Comparison of ENCODE assay signal across 14 cellular contexts in the genomic region with DNA sequence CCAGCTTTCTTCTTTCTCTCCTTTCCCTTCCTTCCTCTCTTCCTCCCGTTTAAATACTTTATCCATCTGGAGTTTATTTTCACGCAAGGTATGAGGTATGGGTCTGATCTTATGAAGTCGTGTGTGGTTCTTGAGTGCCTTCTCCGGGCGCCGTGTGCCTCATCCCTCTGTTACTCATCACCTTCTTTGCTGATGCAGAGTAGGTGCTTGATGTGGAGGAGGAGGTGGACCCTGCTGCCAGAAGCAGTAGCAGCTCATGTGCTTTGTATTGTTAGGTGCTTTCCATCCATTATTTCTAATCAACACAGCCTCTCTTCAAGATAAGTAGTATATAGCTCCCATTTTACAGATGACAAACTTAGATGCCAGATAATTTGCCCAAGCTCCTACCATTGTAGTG. TPM values are rescaled to one million over a fixed set of nuclear protein-coding genes. Genes with fewer than 3 reads are reported as not detected.
DNase-seq lines count a peak whose midpoint lies in the region; ATAC-seq and TF ChIP-seq lines count a peak whose summit lies in the region.
"Had no signal": no experiment of that assay in that cellular context is flagged by ENCODE, and none has a peak within 500 bp of the region (broad histone marks: within the 10 kb centered on the region; RNA-seq: fewer than 3 reads in every experiment).

No MANE protein-coding gene starts in this region.

- H2AK9ac ChIP-seq in IMR-90 (replicated peaks; ENCODE audit: low read depth, low read length, poor library complexity): no peak overlapping the region

- no peak for TF ChIP-seq CTCF in IMR-90 (conservative IDR thresholded peaks at IDR 0.05; ENCODE audit: low read depth, low read length)

- H3K4me2 ChIP-seq in IMR-90 (ENCODE audit: low read depth, low read length): no peak overlapping the region

- H4K91ac ChIP-seq in IMR-90 (ENCODE audit: insufficient read depth, low read depth, low read length): no peak overlapping the region

- H2BK20ac ChIP-seq in IMR-90 (ENCODE audit: low read depth, low read length): no peak overlapping the region

- intact Hi-C loops in IMR-90 (cut with micrococcal nuclease): no loop called here

- H3K18ac ChIP-seq in IMR-90 (ENCODE audit: low read depth, low read length): no peak overlapping the region

- no CpG with 5 or more reads among the region's 6 CpGs for WGBS in IMR-90 (ENCODE audit: extremely low coverage in 2 of 2, insufficient read length in 1 of 2), 2 experiments

- peaks cover 15% of the 10 kb centered on the region for H3K9me1 ChIP-seq in IMR-90 (ENCODE audit: insufficient read depth, low read length)

- in situ Hi-C loops in IMR-90 (cut with MboI; ENCODE audit: low sequenced_read_pairs): no loop called here

- no peak overlapping the region for H2BK15ac ChIP-seq in IMR-90 (ENCODE audit: low read depth, low read length)

- H3K27ac ChIP-seq in IMR-90 (ENCODE audit: insufficient read depth, low read length): no peak overlapping the region
- H3K27ac ChIP-seq: C4-2B, parathyroid adenoma had no signal

- H4K20me1 ChIP-seq in IMR-90 (ENCODE audit: insufficient read depth, low read length): peaks cover 52% of the 10 kb centered on the region

- no peak overlapping the region for H3K4me3 ChIP-seq in IMR-90 (ENCODE audit: insufficient read depth, low read depth, low read length)

- no peaks in the 10 kb centered on the region for H3K27me3 ChIP-seq in IMR-90 (ENCODE audit: control insufficient read depth, insufficient read depth, low read length)

- BruUV-seq in IMR-90 (replicated peaks; lab: Mats Ljungman, UMichigan): no TSS peak

- no peak overlapping the region for H2AFZ ChIP-seq in IMR-90 (replicated peaks; ENCODE audit: low read length, poor library complexity)
- H2AFZ ChIP-seq: parathyroid adenoma had no signal

- H3K14ac ChIP-seq in IMR-90 (replicated peaks; ENCODE audit: low read depth, low read length): no peak overlapping the region

- H2AK5ac ChIP-seq in IMR-90 (ENCODE audit: low read depth, low read length): no peak overlapping the region

- no peak for TF ChIP-seq RAD21 in IMR-90 (IDR thresholded peaks at IDR 0.05; ENCODE audit: low read length)

- no peak overlapping the region for H2BK5ac ChIP-seq in IMR-90 (ENCODE audit: low read depth, low read length, poor library complexity, severe bottlenecking)

- H3K4me1 ChIP-seq in IMR-90 (ENCODE audit: control insufficient read depth, insufficient read depth, low read length): peaks cover 9% of the 10 kb centered on the region
- H3K4me1 ChIP-seq: parathyroid adenoma had no signal

- peaks cover 55 to 72% of the 10 kb centered on the region in 2 experiments for H3K79me1 ChIP-seq in IMR-90 (ENCODE audit: low read depth in 1 of 2, low read length in 2 of 2)

- dilution Hi-C loops in IMR-90 (cut with HindIII; ENCODE audit: low sequenced_read_pairs, unreplicated experiment): no loop called here

- no peak overlapping the region for H4K8ac ChIP-seq in IMR-90 (ENCODE audit: low read depth in 2 of 2, low read length in 2 of 2)

- ATAC-seq in IMR-90 (ENCODE audit: low read depth): no peak
- ATAC-seq in HG02973 (IDR thresholded peaks at IDR 0.05; ENCODE audit: unreplicated experiment): no peak
- no peak for ATAC-seq in HG02763 (IDR thresholded peaks at IDR 0.05; ENCODE audit: unreplicated experiment)
- ATAC-seq: SK-N-SH treated with all-trans-retinoic acid at 6 μM for 48 hours had no signal

- peak; percentile 6 for DNase-seq in IMR-90
- peak; percentile 41 for DNase-seq in activated T-cell treated with anti-CD3 and anti-CD28 coated beads for 24 hours (ENCODE audit: low read depth)
- peak; percentile 21 for DNase-seq in effector CD4-positive, alpha-beta T cell
- DNase-seq in stimulated activated CD4-positive, alpha-beta T cell treated with anti-CD3 and anti-CD28 coated beads, Interleukin-4, amount 100 ng/mL, for 4 hours: peak; percentile 42 to 74
- DNase-seq in NCI-H1048 (lab: John Stamatoyannopoulos, UW): no peak
- DNase-seq in NK-92 (lab: John Stamatoyannopoulos, UW; ENCODE audit: unreplicated experiment): no peak
- DNase-seq: GDM1, KBM-7, NCI-H187 treated with DMSO at 0.1 percent for 48 hours had no signal

- CTCF ChIA-PET in IMR-90 (lab: Yijun Ruan, JAX): interaction anchor here (0.5 kb wide), 1 partner anchor 44 kb away, joined by 5 read pairs; no protein-coding TSS in a partner anchor

- no peak overlapping the region for H4K5ac ChIP-seq in IMR-90 (ENCODE audit: low read depth, low read length)

- H2BK120ac ChIP-seq in IMR-90 (ENCODE audit: low read depth, low read length): no peak overlapping the region

- no peak for TF ChIP-seq POLR2A in IMR-90 (IDR thresholded peaks at IDR 0.05; ENCODE audit: low read depth, low read length)

- H3K4ac ChIP-seq in IMR-90 (ENCODE audit: low read depth, low read length): no peak overlapping the region

- H3K9ac ChIP-seq in IMR-90 (ENCODE audit: low read depth, low read length): no peak overlapping the region
- H3K9ac ChIP-seq: parathyroid adenoma had no signal

- POLR2A ChIA-PET in IMR-90 (lab: Charles Lee; ENCODE audit: unreplicated experiment): interaction anchor here (1.5 kb wide), 1 partner anchor 47 kb away, joined by 3 read pairs; a partner anchor contains a TSS

- 0 out of 2 replicates have a peak, but pooled peaks cover 1% of the 10 kb centered on the region for H3K36me3 ChIP-seq in IMR-90 (ENCODE audit: control insufficient read depth, insufficient read depth, low read length)

- H3K56ac ChIP-seq in IMR-90 (ENCODE audit: extremely low read depth, insufficient read depth, low read length): no peak overlapping the region

- H3K9me3 ChIP-seq in IMR-90 (ENCODE audit: control insufficient read depth, insufficient read depth, low read length): no peaks in the 10 kb centered on the region

- no peak overlapping the region for H3K23ac ChIP-seq in IMR-90 (ENCODE audit: low read depth, low read length)

TF ChIP-seq in IMR-90, 13 proteins besides CTCF, POLR2A, EP300 and RAD21:
- TF ChIP-seq RFX5 (IDR thresholded peaks at IDR 0.05; ENCODE audit: low read depth, low read length) (no peak), CHD1 (IDR thresholded peaks at IDR 0.05; ENCODE audit: low read depth, low read length) (no peak), NFE2L2 (IDR thresholded peaks at IDR 0.05; ENCODE audit: low read depth, low read length) (no peak), FOS (IDR thresholded peaks at IDR 0.05; ENCODE audit: low read depth, low read length) (no peak), MAZ (IDR thresholded peaks at IDR 0.05; ENCODE audit: borderline replicate concordance, low read depth, low read length) (no peak), CEBPB (IDR thresholded peaks at IDR 0.05; ENCODE audit: low read depth, low read length) (no peak), MAFK (IDR thresholded peaks at IDR 0.05; ENCODE audit: low read depth, low read length) (no peak), SMC3 (IDR thresholded peaks at IDR 0.05; ENCODE audit: low read depth, low read length) (no peak), MXI1 (IDR thresholded peaks at IDR 0.05; ENCODE audit: borderline replicate concordance, low read depth, low read length) (no peak), BHLHE40 (IDR thresholded peaks at IDR 0.05; ENCODE audit: low read depth, low read length) (no peak), RCOR1 (IDR thresholded peaks at IDR 0.05; ENCODE audit: insufficient replicate concordance, low read length) (no peak)
- TF ChIP-seq, protein P1, sequence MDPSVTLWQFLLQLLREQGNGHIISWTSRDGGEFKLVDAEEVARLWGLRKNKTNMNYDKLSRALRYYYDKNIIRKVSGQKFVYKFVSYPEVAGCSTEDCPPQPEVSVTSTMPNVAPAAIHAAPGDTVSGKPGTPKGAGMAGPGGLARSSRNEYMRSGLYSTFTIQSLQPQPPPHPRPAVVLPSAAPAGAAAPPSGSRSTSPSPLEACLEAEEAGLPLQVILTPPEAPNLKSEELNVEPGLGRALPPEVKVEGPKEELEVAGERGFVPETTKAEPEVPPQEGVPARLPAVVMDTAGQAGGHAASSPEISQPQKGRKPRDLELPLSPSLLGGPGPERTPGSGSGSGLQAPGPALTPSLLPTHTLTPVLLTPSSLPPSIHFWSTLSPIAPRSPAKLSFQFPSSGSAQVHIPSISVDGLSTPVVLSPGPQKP (IDR thresholded peaks at IDR 0.05; ENCODE audit: borderline replicate concordance, low read depth, low read length): no peak
- TF ChIP-seq, protein P2, sequence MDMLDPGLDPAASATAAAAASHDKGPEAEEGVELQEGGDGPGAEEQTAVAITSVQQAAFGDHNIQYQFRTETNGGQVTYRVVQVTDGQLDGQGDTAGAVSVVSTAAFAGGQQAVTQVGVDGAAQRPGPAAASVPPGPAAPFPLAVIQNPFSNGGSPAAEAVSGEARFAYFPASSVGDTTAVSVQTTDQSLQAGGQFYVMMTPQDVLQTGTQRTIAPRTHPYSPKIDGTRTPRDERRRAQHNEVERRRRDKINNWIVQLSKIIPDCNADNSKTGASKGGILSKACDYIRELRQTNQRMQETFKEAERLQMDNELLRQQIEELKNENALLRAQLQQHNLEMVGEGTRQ (IDR thresholded peaks at IDR 0.05; ENCODE audit: low read depth, low read length): no peak

RNA-seq across cellular contexts. Expression of a gene that starts 47.0 kb away (rescaled TPM):
- 14.7 and 17.0 TPM in 2 replicates for total RNA-seq in IMR-90 (2012; rRNA removed)
- polyA plus RNA-seq in IMR-90 (2012; rRNA removed): 3.9 and 4.8 TPM in 2 replicates
- polyA plus RNA-seq in IMR-90 (2012; cell fraction: cytosol; rRNA removed): 0.79 and 2.9 TPM in 2 replicates
- 3.7 and 4.7 TPM in 2 replicates for polyA plus RNA-seq in IMR-90 (2012; cell fraction: nucleus; rRNA removed; ENCODE audit: low replicate concordance)

Comparison
In these comparisons a context has a peak if more than half of its experiments do, and no peak if none do; other contexts are left out.
1. DNase-seq: peak in IMR-90 (single experiment), activated T-cell treated with anti-CD3 and anti-CD28 coated beads for 24 hours (single experiment), effector CD4-positive, alpha-beta T cell (single experiment) and stimulated activated CD4-positive, alpha-beta T cell treated with anti-CD3 and anti-CD28 coated beads, Interleukin-4, amount 100 ng/mL, for 4 hours (2 of 2); none in NCI-H1048 (single experiment) and NK-92 (single experiment).